8 cellular contexts compared by ENCODE assay signal in the genomic region with DNA sequence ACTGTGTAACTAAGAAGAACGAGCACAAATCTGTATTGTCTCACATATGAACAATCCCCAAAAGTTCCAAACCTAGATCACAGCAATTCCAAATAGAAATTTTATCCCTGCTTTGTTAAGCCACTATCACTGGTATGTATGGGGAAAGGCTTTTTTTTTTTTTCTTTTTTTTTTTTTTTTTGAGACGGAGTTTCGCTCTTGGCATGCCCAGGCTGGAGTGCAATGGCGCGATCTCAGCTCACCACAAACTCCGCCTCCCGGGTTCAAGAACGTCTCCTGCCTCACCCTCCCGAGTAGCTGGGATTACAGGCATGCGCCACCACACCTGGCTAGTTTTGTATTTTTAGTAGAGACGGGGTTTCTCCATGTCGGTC. TPM values are rescaled to one million over a fixed set of nuclear protein-coding genes. Genes with fewer than 3 reads are reported as not detected.
A peak's percentile ranks its signal among the peaks of the same experiment; 100 is the strongest.
DNase-seq lines count a peak whose midpoint lies in the region; ATAC-seq and TF ChIP-seq lines count a peak whose summit lies in the region.
"Not testable (repeated sequence)": the region's sequence is repeated elsewhere in the genome, so short reads cannot be mapped to it uniquely, and the experiment has no call there.

No MANE protein-coding gene starts in this region.

- H3K9me2 ChIP-seq in PC-9 (ENCODE audit: insufficient read depth) = not testable (repeated sequence)

- H3F3A ChIP-seq in PC-9 (ENCODE audit: insufficient read depth, low read depth) = not testable (repeated sequence)
- H3F3A ChIP-seq in neural progenitor cell (ENCODE audit: low read depth) = peaks cover 20% of the 10 kb centered on the region

- not testable (repeated sequence) for TF ChIP-seq CTCF in CD4-positive, alpha-beta T cell (IDR thresholded peaks at IDR 0.05); PC-9 (conservative IDR thresholded peaks at IDR 0.05); neural progenitor cell (IDR thresholded peaks at IDR 0.05)

- H3K4me2 ChIP-seq in PC-9 (peak overlapping the region; percentile 77), neural progenitor cell (peak overlapping the region; percentile 77)

- peaks cover 45% of the 10 kb centered on the region for H3K36me3 Mint-ChIP-seq in CD4-positive, alpha-beta T cell (ENCODE audit: low read depth)
- H3K36me3 Mint-ChIP-seq in activated T-cell treated with anti-CD3 and anti-CD28 coated beads, Interleukin-2, amount 50 U/mL, for 72 hours (ENCODE audit: insufficient read depth in 2 of 2); neural progenitor cell: not testable (repeated sequence)

- peak overlapping the region; percentile 75 for H3K27ac ChIP-seq in CD4-positive, alpha-beta T cell (ENCODE audit: low read depth, low read length)
- H3K27ac ChIP-seq in PC-9 (peak overlapping the region; percentile 90), ectodermal cell (ENCODE audit: insufficient read depth, low read depth, low read length, poor library complexity, severe bottlenecking) (peak overlapping the region; percentile 89)
- not testable (repeated sequence) for H3K27ac ChIP-seq in iPS-18a (ENCODE audit: low read length); neural progenitor cell

- not testable (repeated sequence) for H3K36me3 ChIP-seq in PC-9 (ENCODE audit: low read depth); ectodermal cell (ENCODE audit: control insufficient read depth, insufficient read depth, low read length); neural progenitor cell
- peaks cover 13% of the 10 kb centered on the region for H3K36me3 ChIP-seq in iPS-18a (ENCODE audit: control insufficient read depth, low read depth, low read length)

- H3K27me3 Mint-ChIP-seq in CD4-positive, alpha-beta T cell; activated T-cell treated with anti-CD3 and anti-CD28 coated beads, Interleukin-2, amount 50 U/mL, for 72 hours (ENCODE audit: low read depth); neural progenitor cell (ENCODE audit: insufficient read depth, low read depth); stimulated activated naive CD8-positive, alpha-beta T cell treated with anti-CD3 and anti-CD28 coated beads, Interleukin-15, amount 100 ng/mL, for 72 hours: not testable (repeated sequence)

- not testable (repeated sequence) for H3K27me3 ChIP-seq in CD4-positive, alpha-beta T cell (ENCODE audit: control insufficient read depth, insufficient read depth, low read length); PC-9 (ENCODE audit: insufficient read depth, low read depth); ectodermal cell (ENCODE audit: control insufficient read depth, insufficient read depth, low read length, poor library complexity, severe bottlenecking); iPS-18a (ENCODE audit: control insufficient read depth, insufficient read depth, low read length); neural progenitor cell

- not testable (repeated sequence) for ATAC-seq in CD4-positive, alpha-beta T cell (ENCODE audit: poor library complexity); stimulated activated naive CD8-positive, alpha-beta T cell treated with anti-CD3 and anti-CD28 coated beads, Interleukin-15, amount 100 ng/mL, for 72 hours
- ATAC-seq in HG02759 (IDR thresholded peaks at IDR 0.05; ENCODE audit: unreplicated experiment) = peak; percentile 0
- peak in 1 of 2 donors; percentile 2 for ATAC-seq in activated T-cell treated with anti-CD3 and anti-CD28 coated beads, Interleukin-2, amount 50 U/mL, for 72 hours (replicated peaks in 1 of 2)

- peaks cover 13% of the 10 kb centered on the region for H3K4me1 ChIP-seq in PC-9 (replicated peaks; ENCODE audit: insufficient read depth)
- not testable (repeated sequence) for H3K4me1 ChIP-seq in ectodermal cell (ENCODE audit: control insufficient read depth, insufficient read depth, low read length); iPS-18a (ENCODE audit: control insufficient read depth, low read depth, low read length); neural progenitor cell

- not testable (repeated sequence) for H3K9me3 Mint-ChIP-seq in CD4-positive, alpha-beta T cell; activated T-cell treated with anti-CD3 and anti-CD28 coated beads, Interleukin-2, amount 50 U/mL, for 72 hours; neural progenitor cell; stimulated activated naive CD8-positive, alpha-beta T cell treated with anti-CD3 and anti-CD28 coated beads, Interleukin-15, amount 100 ng/mL, for 72 hours

- CTCF ChIA-PET in CD4-positive, alpha-beta T cell (lab: Charles Lee) = interaction anchor here (1.2 to 1.4 kb wide), 2 partner anchors 621 to 1622 kb away, joined by 3 to 5 read pairs; no protein-coding TSS in a partner anchor
- CTCF ChIA-PET in PC-9 (lab: Charles Lee) = not testable (repeated sequence)

- peaks cover 24% of the 10 kb centered on the region for H3K79me2 ChIP-seq in PC-9 (ENCODE audit: low read depth)
- peaks cover 48% of the 10 kb centered on the region for H3K79me2 ChIP-seq in neural progenitor cell (ENCODE audit: low read depth)

- POLR2A ChIA-PET in CD4-positive, alpha-beta T cell (lab: Charles Lee) = interaction anchor here (0.6 to 5.4 kb wide), 4 partner anchors 22 to 449 kb away, joined by 3 to 46 read pairs (median 4); a partner anchor contains a TSS
- POLR2A ChIA-PET in PC-9 (lab: Charles Lee; ENCODE audit: unreplicated experiment) = interaction anchor here (0.6 to 0.7 kb wide), 3 partner anchors 14 to 23 kb away, joined by 3 to 6 read pairs (median 4); no protein-coding TSS in a partner anchor

- 14 to 21% methylated on average over 11 to 12 of the region's 12 CpGs for WGBS in ectodermal cell, 2 experiments

- peak overlapping the region; percentile 97 for H3K4me3 Mint-ChIP-seq in CD4-positive, alpha-beta T cell
- H3K4me3 Mint-ChIP-seq in activated T-cell treated with anti-CD3 and anti-CD28 coated beads, Interleukin-2, amount 50 U/mL, for 72 hours = peak overlapping the region; percentile 95 to 98
- H3K4me3 Mint-ChIP-seq in neural progenitor cell = peak overlapping the region; percentile 97
- H3K4me3 Mint-ChIP-seq in stimulated activated naive CD8-positive, alpha-beta T cell treated with anti-CD3 and anti-CD28 coated beads, Interleukin-15, amount 100 ng/mL, for 72 hours = peak overlapping the region; percentile 91 to 95

- peak in 3 of 10 experiments; percentile 14 to 25 (median 15) for DNase-seq in CD4-positive, alpha-beta T cell
- not testable (repeated sequence) for DNase-seq in PC-9; neural progenitor cell (ENCODE audit: low spot score); stimulated activated naive CD8-positive, alpha-beta T cell treated with anti-CD3 and anti-CD28 coated beads, Interleukin-15, amount 100 ng/mL, for 72 hours
- peak; percentile 18 to 26 for DNase-seq in activated T-cell treated with anti-CD3 and anti-CD28 coated beads, Interleukin-2, amount 50 U/mL, for 72 hours

- H3K4me1 Mint-ChIP-seq in CD4-positive, alpha-beta T cell (ENCODE audit: low read depth) = peaks cover 49% of the 10 kb centered on the region
- peaks cover 34% of the 10 kb centered on the region for H3K4me1 Mint-ChIP-seq in activated T-cell treated with anti-CD3 and anti-CD28 coated beads, Interleukin-2, amount 50 U/mL, for 72 hours (ENCODE audit: low read depth)
- H3K4me1 Mint-ChIP-seq in neural progenitor cell = peaks cover 15% of the 10 kb centered on the region
- peaks cover 37% of the 10 kb centered on the region for H3K4me1 Mint-ChIP-seq in stimulated activated naive CD8-positive, alpha-beta T cell treated with anti-CD3 and anti-CD28 coated beads, Interleukin-15, amount 100 ng/mL, for 72 hours

- not testable (repeated sequence) for H4K20me1 ChIP-seq in PC-9 (ENCODE audit: insufficient read depth)
- peaks cover 19% of the 10 kb centered on the region for H4K20me1 ChIP-seq in neural progenitor cell (ENCODE audit: low read depth)

- not testable (repeated sequence) for H3K9me3 ChIP-seq in CD4-positive, alpha-beta T cell (ENCODE audit: control insufficient read depth, low read length); PC-9 (ENCODE audit: insufficient read depth, low read depth); ectodermal cell (ENCODE audit: control insufficient read depth, low read length); iPS-18a (ENCODE audit: control insufficient read depth, low read depth, low read length); neural progenitor cell (ENCODE audit: low read depth)

- H3K4me3 ChIP-seq in PC-9 (peak overlapping the region; percentile 89), ectodermal cell (ENCODE audit: insufficient read depth, low read depth, low read length) (peak overlapping the region; percentile 87), iPS-18a (ENCODE audit: low read length) (peak overlapping the region; percentile 93), neural progenitor cell (peak overlapping the region; percentile 80)

- H2AFZ ChIP-seq in PC-9 = peak overlapping the region; percentile 87; the same call in 1 of the 2 replicates
- peak overlapping the region; percentile 88 for H2AFZ ChIP-seq in neural progenitor cell (replicated peaks)

- H3K9ac ChIP-seq in iPS-18a (ENCODE audit: low read length) (peak overlapping the region; percentile 87), neural progenitor cell (peak overlapping the region; percentile 73)

- peak overlapping the region; percentile 96 for H3K27ac Mint-ChIP-seq in CD4-positive, alpha-beta T cell
- peak overlapping the region; percentile 94 for H3K27ac Mint-ChIP-seq in activated T-cell treated with anti-CD3 and anti-CD28 coated beads, Interleukin-2, amount 50 U/mL, for 72 hours
- not testable (repeated sequence) for H3K27ac Mint-ChIP-seq in neural progenitor cell
- H3K27ac Mint-ChIP-seq in stimulated activated naive CD8-positive, alpha-beta T cell treated with anti-CD3 and anti-CD28 coated beads, Interleukin-15, amount 100 ng/mL, for 72 hours = peak overlapping the region; percentile 94 to 96

- BruUV-seq in PC-9 (replicated peaks; lab: Mats Ljungman, UMichigan) = not testable (repeated sequence)

- intact Hi-C loops in CD4-positive, alpha-beta T cell (cut with DNase I, micrococcal nuclease) = loop anchor here (1.0 to 2.0 kb wide), 4 partner anchors 24 to 428 kb away; a partner anchor contains a TSS
- intact Hi-C loops in PC-9 (cut with micrococcal nuclease; ENCODE audit: unreplicated experiment) = loop anchor here (10.0 kb wide), 1 partner anchor 224 kb away; no protein-coding TSS in a partner anchor

RNA-seq across cellular contexts. Expression of a gene that starts 0.8 kb away (rescaled TPM):
- total RNA-seq in CD4-positive, alpha-beta T cell = 10 to 100 TPM; 22.0 to 22.5 TPM
- total RNA-seq in PC-9 (2021) = 37.3 and 44.3 TPM in 2 replicates
- 10 to 100 TPM; 45.1 to 54.6 TPM for total RNA-seq in activated T-cell treated with anti-CD3 and anti-CD28 coated beads, Interleukin-2, amount 50 U/mL, for 72 hours
- 54.2 TPM for polyA plus RNA-seq in ectodermal cell (2013, experiment 1 of 4)
- polyA plus RNA-seq in ectodermal cell (2013, experiment 2 of 4) = 52.9 TPM
- 43.7 TPM for polyA plus RNA-seq in ectodermal cell (2013, experiment 3 of 4)
- 52.9 TPM for polyA plus RNA-seq in ectodermal cell (2013, experiment 4 of 4)
- 48.3 and 72.6 TPM in 2 replicates for total RNA-seq in neural progenitor cell (ENCODE audit: low replicate concordance)

RNA-seq across cellular contexts. Expression of a gene that starts 24.4 kb away (rescaled TPM):
- total RNA-seq in CD4-positive, alpha-beta T cell = 100 to 1,000 TPM; 150 to 156 TPM
- total RNA-seq in PC-9 (2021) = 78.0 and 88.4 TPM in 2 replicates
- total RNA-seq in activated T-cell treated with anti-CD3 and anti-CD28 coated beads, Interleukin-2, amount 50 U/mL, for 72 hours = 100 to 1,000 TPM; 108 to 112 TPM
- polyA plus RNA-seq in ectodermal cell (2013, experiment 1 of 4) = 228 TPM
- polyA plus RNA-seq in ectodermal cell (2013, experiment 2 of 4) = 202 TPM
- polyA plus RNA-seq in ectodermal cell (2013, experiment 3 of 4) = 154 TPM
- polyA plus RNA-seq in ectodermal cell (2013, experiment 4 of 4) = 171 TPM
- 146 and 180 TPM in 2 replicates for total RNA-seq in neural progenitor cell (ENCODE audit: low replicate concordance)
